In genomic region chr1:182340233-182341058, GRCh38 we compare ENCODE assay signal across 16 cellular contexts. TPM values are rescaled to one million over a fixed set of nuclear protein-coding genes. Genes with fewer than 3 reads are reported as not detected.
DNase-seq lines count a peak whose midpoint lies in the region; ATAC-seq and TF ChIP-seq lines count a peak whose summit lies in the region.
"Had no signal": no experiment of that assay in that cellular context is flagged by ENCODE, and none has a peak within 500 bp of the region (broad histone marks: within the 10 kb centered on the region; RNA-seq: fewer than 3 reads in every experiment).

No MANE protein-coding gene starts in this region.

- H3K4me3 ChIP-seq in GM23248: peak overlapping the region; percentile 30; the same call in 1 of the 2 replicates
- no peak overlapping the region for H3K4me3 ChIP-seq in suprapubic skin
- H3K4me3 ChIP-seq: mucosa of descending colon had no signal

- TF ChIP-seq EP300 in suprapubic skin (IDR thresholded peaks at IDR 0.05): no peak

- 0 out of 2 replicates have a peak, but pooled peaks cover 5% of the 10 kb centered on the region for H3K27me3 ChIP-seq in GM23248 (replicated peaks; ENCODE audit: insufficient read depth)
- no peaks in the 10 kb centered on the region for H3K27me3 ChIP-seq in suprapubic skin

- H3K4me1 Mint-ChIP-seq in activated T-helper 17 cell treated with anti-CD3 and anti-CD28 coated beads, Interleukin-2, amount 50 U/mL, for 72 hours: no peaks in the 10 kb centered on the region
- H3K4me1 Mint-ChIP-seq: activated CD4-positive, alpha-beta memory T cell treated with anti-CD3 and anti-CD28 coated beads, Interleukin-2, amount 10 ng/mL, durations not matched to agents 7 days and 5 days had no signal

- no peaks in the 10 kb centered on the region for H3K9me3 Mint-ChIP-seq in activated T-helper 17 cell treated with anti-CD3 and anti-CD28 coated beads, Interleukin-2, amount 50 U/mL, for 72 hours
- H3K9me3 Mint-ChIP-seq: activated CD4-positive, alpha-beta memory T cell treated with anti-CD3 and anti-CD28 coated beads, Interleukin-2, amount 10 ng/mL, durations not matched to agents 7 days and 5 days; T-helper 2 cell treated with Interferon-gamma antibody and Interleukin-4, amounts not matched to agents 5 μg/mL and 100 μg/mL, for 36 hours had no signal

- no peaks in the 10 kb centered on the region for H4K20me1 ChIP-seq in GM23248 (ENCODE audit: insufficient read depth)

- no peaks in the 10 kb centered on the region for H3K36me3 ChIP-seq in GM23248 (ENCODE audit: low read depth)
- H3K36me3 ChIP-seq in suprapubic skin: no peaks in the 10 kb centered on the region

- WGBS in GM23248 (ENCODE audit: low coverage in 1 of 2, low lambda C conversion rate in 2 of 2, missing lambda C conversion rate in 2 of 2), 2 experiments: 30 to 44% methylated on average over 10 of the region's 10 CpGs
- WGBS in suprapubic skin: 56% methylated on average over 10 of the region's 10 CpGs

- H3K27ac ChIP-seq in GM23248 (peak overlapping the region; percentile 85), suprapubic skin (peak overlapping the region; percentile 54)
- H3K27ac ChIP-seq: HL-60 had no signal

- no peak for ATAC-seq in activated T-helper 17 cell treated with anti-CD3 and anti-CD28 coated beads, Interleukin-2, amount 50 U/mL, for 72 hours (replicated peaks)
- peak; percentile 53 for ATAC-seq in left ventricle myocardium superior
- no peak for ATAC-seq in HG02588 (IDR thresholded peaks at IDR 0.05; ENCODE audit: unreplicated experiment)
- ATAC-seq in HG03097 (IDR thresholded peaks at IDR 0.05; ENCODE audit: low FRiP score, unreplicated experiment): no peak
- ATAC-seq in GM19467 (IDR thresholded peaks at IDR 0.05; ENCODE audit: unreplicated experiment): no peak
- ATAC-seq: mucosa of descending colon had no signal

- H3K4me2 ChIP-seq in GM23248 (ENCODE audit: unreplicated experiment): peak overlapping the region; percentile 44

- H3K27me3 Mint-ChIP-seq in activated T-helper 17 cell treated with anti-CD3 and anti-CD28 coated beads, Interleukin-2, amount 50 U/mL, for 72 hours: no peaks in the 10 kb centered on the region

- in situ Hi-C loops in GM23248 (cut with MboI): no loop called here

- H3K9ac ChIP-seq in GM23248: peak overlapping the region; percentile 63

- no peaks in the 10 kb centered on the region for H3K9me2 ChIP-seq in GM23248 (ENCODE audit: insufficient read depth)

- 0 out of 2 replicates have a peak, but pooled peaks cover 11% of the 10 kb centered on the region for H3F3A ChIP-seq in GM23248 (ENCODE audit: insufficient read depth)

- no peaks in the 10 kb centered on the region for H3K36me3 Mint-ChIP-seq in activated T-helper 17 cell treated with anti-CD3 and anti-CD28 coated beads, Interleukin-2, amount 50 U/mL, for 72 hours (ENCODE audit: low read depth)

- H3K27ac Mint-ChIP-seq in activated T-helper 17 cell treated with anti-CD3 and anti-CD28 coated beads, Interleukin-2, amount 50 U/mL, for 72 hours: peak overlapping the region; percentile 65
- H3K27ac Mint-ChIP-seq: activated CD4-positive, alpha-beta memory T cell treated with anti-CD3 and anti-CD28 coated beads, Interleukin-2, amount 10 ng/mL, durations not matched to agents 7 days and 5 days; T-helper 2 cell treated with Interferon-gamma antibody and Interleukin-4, amounts not matched to agents 5 μg/mL and 100 μg/mL, for 36 hours had no signal

- TF ChIP-seq POLR2A in suprapubic skin (IDR thresholded peaks at IDR 0.05): no peak

- no peak overlapping the region for H3K4me3 Mint-ChIP-seq in activated T-helper 17 cell treated with anti-CD3 and anti-CD28 coated beads, Interleukin-2, amount 50 U/mL, for 72 hours
- H3K4me3 Mint-ChIP-seq: activated CD4-positive, alpha-beta memory T cell treated with anti-CD3 and anti-CD28 coated beads, Interleukin-2, amount 10 ng/mL, durations not matched to agents 7 days and 5 days; T-helper 2 cell treated with Interferon-gamma antibody and Interleukin-4, amounts not matched to agents 5 μg/mL and 100 μg/mL, for 36 hours had no signal

- TF ChIP-seq CTCF in suprapubic skin (IDR thresholded peaks at IDR 0.05): no peak

- intact Hi-C loops in left ventricle myocardium superior (cut with micrococcal nuclease): no loop called here

- H3K79me2 ChIP-seq in GM23248 (ENCODE audit: insufficient read depth): no peaks in the 10 kb centered on the region

- DNase-seq in GM23248 (peak; percentile 78), left ventricle myocardium superior (peak; percentile 28), suprapubic skin (ENCODE audit: low spot score in 2 of 2) (no peak)
- DNase-seq: activated CD4-positive, alpha-beta memory T cell treated with anti-CD3 and anti-CD28 coated beads, Interleukin-2, amount 10 ng/mL, durations not matched to agents 7 days and 5 days; activated gamma-delta T cell; central memory CD4-positive, alpha-beta T cell; mucosa of descending colon; NCI-H1092; NCI-H446 treated with DMSO at 0.1 percent for 48 hours; retina had no signal

- H2AFZ ChIP-seq in GM23248: peak overlapping the region; percentile 91

- H3K9me3 ChIP-seq in GM23248 (ENCODE audit: low read depth) (no peaks in the 10 kb centered on the region), suprapubic skin (no peaks in the 10 kb centered on the region)
- H3K9me3 ChIP-seq: mucosa of descending colon had no signal

- H3K4me1 ChIP-seq in GM23248 (ENCODE audit: insufficient read depth) (peaks cover 9% of the 10 kb centered on the region), suprapubic skin (peaks cover 16% of the 10 kb centered on the region)

RNA-seq across cellular contexts. Expression of gene GLUL, which starts 51.1 kb away (rescaled TPM):
- total RNA-seq in GM23248 (2014; rRNA removed; shearing (Covaris generic)): 160 and 175 TPM in 2 replicates
- 119 and 127 TPM in 2 replicates for polyA plus RNA-seq in GM23248 (2016; fragmentation: Nextera tagmentation; extraction: Ambion mirVana)
- total RNA-seq in activated T-helper 17 cell treated with anti-CD3 and anti-CD28 coated beads, Interleukin-2, amount 50 U/mL, for 72 hours: 100 to 1,000 TPM; 159 to 236 TPM
- total RNA-seq in left ventricle myocardium superior (377 TPM), suprapubic skin (1,000 to 10,000 TPM; 1,347 to 1,926 (median 1,666) TPM)

Comparison
In these comparisons a context has a peak if more than half of its experiments do, and no peak if none do; other contexts are left out.
1. DNase-seq: peak in GM23248 (single experiment) and left ventricle myocardium superior (single experiment); none in suprapubic skin (0 of 2).